ENCODE assay signal across 8 cellular contexts in genomic region chr1:203702130-203702577, GRCh38.
A peak's percentile ranks its signal among the peaks of the same experiment; 100 is the strongest.
DNase-seq lines count a peak whose midpoint lies in the region; ATAC-seq and TF ChIP-seq lines count a peak whose summit lies in the region.

No MANE protein-coding gene starts in this region.

- H3K27ac ChIP-seq in gastroesophageal sphincter (peak overlapping the region; percentile 12 to 89 (median 82)), ovary (no peak overlapping the region), transverse colon (peak overlapping the region; percentile 58 to 80 (median 64))

- no peak overlapping the region for H3K4me3 ChIP-seq in BJ (ENCODE audit: low read depth, low read length)
- H3K4me3 ChIP-seq in gastroesophageal sphincter: no peak overlapping the region
- no peak overlapping the region for H3K4me3 ChIP-seq in ovary
- H3K4me3 ChIP-seq in transverse colon: no peak overlapping the region

- peaks cover 37% of the 10 kb centered on the region for H3K36me3 ChIP-seq in BJ (ENCODE audit: control insufficient read depth, insufficient read depth, low read length)
- peaks cover 0 to 95% of the 10 kb centered on the region in 2 donors for H3K36me3 ChIP-seq in gastroesophageal sphincter
- no peaks in the 10 kb centered on the region for H3K36me3 ChIP-seq in ovary
- H3K36me3 ChIP-seq in transverse colon: peaks cover 0 to 20% (median 2%) of the 10 kb centered on the region in 4 donors

- TF ChIP-seq EP300 in gastroesophageal sphincter (IDR thresholded peaks at IDR 0.05) (no peak), ovary (IDR thresholded peaks at IDR 0.05) (no peak), transverse colon (IDR thresholded peaks at IDR 0.05; ENCODE audit: low read depth) (no peak)

- H3K4me1 ChIP-seq in gastroesophageal sphincter (peaks cover 0 to 57% (median 9%) of the 10 kb centered on the region in 3 donors), ovary (ENCODE audit: insufficient read depth) (peaks cover 2% of the 10 kb centered on the region), transverse colon (peaks cover 0 to 25% (median 5%) of the 10 kb centered on the region in 4 donors)

- no peak for DNase-seq in BJ (ENCODE audit: low read depth)
- DNase-seq in HCEC 1CT: peak; percentile 11
- peak; percentile 31 for DNase-seq in RKO (ENCODE audit: low spot score)
- peak; percentile 40 for DNase-seq in activated T-helper 9 cell treated with anti-CD3 and anti-CD28 coated beads, Interleukin-2, amount 50 U/mL, for 16 hours (ENCODE audit: low read depth)
- DNase-seq in ovary: peak; percentile 33 to 76 (median 64)
- DNase-seq in transverse colon: peak; percentile 70

- no peak for TF ChIP-seq POLR2A in gastroesophageal sphincter (IDR thresholded peaks at IDR 0.05)
- TF ChIP-seq POLR2A in ovary (IDR thresholded peaks at IDR 0.05): no peak
- TF ChIP-seq POLR2A in transverse colon (IDR thresholded peaks at IDR 0.05): no peak

- TF ChIP-seq CTCF in BJ (IDR thresholded peaks at IDR 0.05; ENCODE audit: insufficient read depth, low read depth, low read length) (peak; percentile 64), gastroesophageal sphincter (IDR thresholded peaks at IDR 0.05) (peak; percentile 78 to 95 (median 86)), ovary (IDR thresholded peaks at IDR 0.05) (peak; percentile 55 to 96 (median 93)), transverse colon (IDR thresholded peaks at IDR 0.05) (peak; percentile 74 to 96 (median 82))

- POLR2A ChIA-PET in BJ (lab: Charles Lee): no interaction called here

- H3K27me3 ChIP-seq in BJ (ENCODE audit: control insufficient read depth, insufficient read depth, low read length) (no peaks in the 10 kb centered on the region), gastroesophageal sphincter (no peaks in the 10 kb centered on the region), ovary (no peaks in the 10 kb centered on the region), transverse colon (no peaks in the 10 kb centered on the region)

- ATAC-seq in gastroesophageal sphincter (peak; percentile 65), HG03571 (IDR thresholded peaks at IDR 0.05; ENCODE audit: unreplicated experiment) (no peak)

- intact Hi-C loops in ovary (cut with DNase I): loop anchor here in 3 of 4 donors (2.0 to 10.0 kb wide), 5 partner anchors 195 to 513 kb away; partner anchors contain the start of gene GOLT1A (in 1 of the 3)
- intact Hi-C loops in transverse colon (cut with DNase I; ENCODE audit: low total_unique reads): loop anchor here (2.0 kb wide), 1 partner anchor 199 kb away; no protein-coding TSS in a partner anchor

- H3K9me3 ChIP-seq in gastroesophageal sphincter (no peaks in the 10 kb centered on the region), ovary (no peaks in the 10 kb centered on the region), transverse colon (no peaks in the 10 kb centered on the region)

- WGBS in gastroesophageal sphincter (ENCODE audit: low coverage in 1 of 2), 2 donors: 20 to 57% methylated on average over 1 of the region's 1 CpG
- WGBS in ovary, 3 donors: 73 to 94% (median 87%) methylated on average over 1 of the region's 1 CpG
- 80 to 86% methylated on average over 1 of the region's 1 CpG for WGBS in transverse colon (ENCODE audit: low coverage in 1 of 2), 2 donors

- in situ Hi-C loops in transverse colon (cut with MboI; ENCODE audit: low pct_ligation_motif_present in 1 of 4, low pct_unique_long_range_greater_than_20kb in 1 of 4, low sequenced_read_pairs in 3 of 4): loop anchor here (5.0 to 25.0 kb wide), 5 partner anchors 107 to 465 kb away; partner anchors contain the start of gene CHIT1 (in 1 of the 4)

- CTCF ChIA-PET in BJ (lab: Yijun Ruan, JAX): interaction anchor here (0.5 to 7.5 kb wide), 29 partner anchors 9 to 429 kb away, joined by 3 to 92 read pairs (median 3); partner anchors contain the start of gene ATP2B4

Comparison
In these comparisons a context has a peak if more than half of its experiments do, and no peak if none do; other contexts are left out.
1. H3K27ac ChIP-seq: peak in gastroesophageal sphincter (4 of 4) and transverse colon (4 of 4); none in ovary (0 of 2).
2. Peak in every context shown above with its lines, with median percentiles within 50 percentile points of each other: CTCF ChIP-seq.